Comparison of ENCODE assay signal across 15 cellular contexts in genomic region chr4:2915789-2916188, GRCh38. TPM values are rescaled to one million over a fixed set of nuclear protein-coding genes. Genes with fewer than 3 reads are reported as not detected.
DNase-seq lines count a peak whose midpoint lies in the region; ATAC-seq and TF ChIP-seq lines count a peak whose summit lies in the region.
"Had no signal": no experiment of that assay in that cellular context is flagged by ENCODE, and none has a peak within 500 bp of the region (broad histone marks: within the 10 kb centered on the region; RNA-seq: fewer than 3 reads in every experiment).

No MANE protein-coding gene starts in this region.

- peaks cover 43% of the 10 kb centered on the region for H3K79me2 ChIP-seq in osteoblast (ENCODE audit: insufficient read depth, low read length)

- no peaks in the 10 kb centered on the region for H3K9me3 ChIP-seq in Peyer's patch
- no peaks in the 10 kb centered on the region for H3K9me3 ChIP-seq in osteoblast (ENCODE audit: low read depth, low read length)
- H3K9me3 ChIP-seq in upper lobe of right lung: no peaks in the 10 kb centered on the region
- H3K9me3 ChIP-seq in SJCRH30 (replicated peaks): peaks cover 8% of the 10 kb centered on the region

- no peak overlapping the region for H2AFZ ChIP-seq in osteoblast (ENCODE audit: low read length)
- H2AFZ ChIP-seq: GM23248 had no signal

- H3K36me3 ChIP-seq in Peyer's patch: peaks cover 0 to 69% (median 0%) of the 10 kb centered on the region in 3 donors
- peaks cover 48% of the 10 kb centered on the region for H3K36me3 ChIP-seq in osteoblast (ENCODE audit: insufficient read depth, low read length)
- H3K36me3 ChIP-seq in upper lobe of right lung: peaks cover 65% of the 10 kb centered on the region
- peaks cover 18% of the 10 kb centered on the region for H3K36me3 ChIP-seq in SJCRH30

- TF ChIP-seq CTCF in Peyer's patch (IDR thresholded peaks at IDR 0.05) (no peak), osteoblast (IDR thresholded peaks at IDR 0.05; ENCODE audit: extremely low read depth, low read depth, low read length) (no peak), upper lobe of right lung (IDR thresholded peaks at IDR 0.05) (no peak)

- peak; percentile 60 for DNase-seq in activated effector memory CD4-positive, alpha-beta T cell treated with anti-CD3 and anti-CD28 coated beads, Interleukin-2, amount 50 U/mL, for 16 hours
- DNase-seq in activated effector memory CD4-positive, alpha-beta T cell treated with Interleukin-2 at 50 U/mL for 16 hours: no peak
- DNase-seq in Peyer's patch (peak in 2 of 3 donors; percentile 37 to 41), osteoblast (ENCODE audit: insufficient read length, low spot score, missing footprints) (peak; percentile 15), upper lobe of right lung (peak; percentile 61), SJCRH30 (no peak)
- DNase-seq: ACHN; C1 segment of cervical spinal cord; Calu3; CD4-positive, alpha-beta T cell; DMS79; GM23248 had no signal

- TF ChIP-seq POLR2A in Peyer's patch (IDR thresholded peaks at IDR 0.05): no peak

- ATAC-seq in upper lobe of right lung (no peak), HG02571 (IDR thresholded peaks at IDR 0.05; ENCODE audit: unreplicated experiment) (no peak)
- ATAC-seq: GM12878, HCT116 had no signal

- H3K4me3 ChIP-seq in Peyer's patch (no peak overlapping the region), osteoblast (ENCODE audit: insufficient read depth, low read length) (no peak overlapping the region), upper lobe of right lung (no peak overlapping the region), SJCRH30 (no peak overlapping the region)
- H3K4me3 ChIP-seq: GM12878, GM23248 had no signal

- no peak overlapping the region for H3K4me2 ChIP-seq in osteoblast (ENCODE audit: insufficient read depth, low read length)

- H3K4me1 ChIP-seq in Peyer's patch (no peaks in the 10 kb centered on the region), osteoblast (ENCODE audit: insufficient read depth, low read length) (no peaks in the 10 kb centered on the region), upper lobe of right lung (no peaks in the 10 kb centered on the region), SJCRH30 (no peaks in the 10 kb centered on the region)

- no peak overlapping the region for H3K27ac ChIP-seq in Peyer's patch
- H3K27ac ChIP-seq in osteoblast (ENCODE audit: low read depth, low read length): no peak overlapping the region
- H3K27ac ChIP-seq in upper lobe of right lung: no peak overlapping the region
- no peak overlapping the region for H3K27ac ChIP-seq in SJCRH30
- H3K27ac ChIP-seq: GM23248 had no signal

- intact Hi-C loops in upper lobe of right lung (cut with DNase I): no loop called here

- peaks cover 8% of the 10 kb centered on the region for H4K20me1 ChIP-seq in osteoblast (ENCODE audit: insufficient read depth, low read length)

- H3K27me3 ChIP-seq in Peyer's patch: no peaks in the 10 kb centered on the region
- no peaks in the 10 kb centered on the region for H3K27me3 ChIP-seq in osteoblast (ENCODE audit: insufficient read depth, low read length)
- H3K27me3 ChIP-seq in upper lobe of right lung: no peaks in the 10 kb centered on the region
- H3K27me3 ChIP-seq in SJCRH30: no peaks in the 10 kb centered on the region

RNA-seq across cellular contexts. Expression of gene NOP14, which starts 47.4 kb away (rescaled TPM):
- 10 to 100 TPM; 13.0 to 76.7 (median 18.6) TPM for total RNA-seq in Peyer's patch
- total RNA-seq in osteoblast: 24.2 and 30.0 TPM in 2 replicates
- total RNA-seq in upper lobe of right lung: 21.4 TPM
- total RNA-seq in SJCRH30 (2014; rRNA removed; shearing (Covaris generic)): 36.6 and 39.5 TPM in 2 replicates

RNA-seq across cellular contexts. Expression of gene GRK4, which starts 47.6 kb away (rescaled TPM):
- total RNA-seq in Peyer's patch (10 to 100 TPM in 1 of 4 donors, 1 to 10 TPM in 2, under 1 TPM in 1; 0.95 to 17.3 (median 1.5) TPM), osteoblast (7.4 and 7.6 TPM in 2 replicates), upper lobe of right lung (8.0 TPM)
- 3.8 and 5.9 TPM in 2 replicates for total RNA-seq in SJCRH30 (2014; rRNA removed; shearing (Covaris generic))

Comparison
In these comparisons a context has a peak if more than half of its experiments do, and no peak if none do; other contexts are left out.
1. DNase-seq: peak in activated effector memory CD4-positive, alpha-beta T cell treated with anti-CD3 and anti-CD28 coated beads, Interleukin-2, amount 50 U/mL, for 16 hours (single experiment), Peyer's patch (2 of 3), osteoblast (single experiment) and upper lobe of right lung (single experiment); none in activated effector memory CD4-positive, alpha-beta T cell treated with Interleukin-2 at 50 U/mL for 16 hours (single experiment) and SJCRH30 (0 of 2).